ENCODE assay signal across 1 cellular context in the genomic region with DNA sequence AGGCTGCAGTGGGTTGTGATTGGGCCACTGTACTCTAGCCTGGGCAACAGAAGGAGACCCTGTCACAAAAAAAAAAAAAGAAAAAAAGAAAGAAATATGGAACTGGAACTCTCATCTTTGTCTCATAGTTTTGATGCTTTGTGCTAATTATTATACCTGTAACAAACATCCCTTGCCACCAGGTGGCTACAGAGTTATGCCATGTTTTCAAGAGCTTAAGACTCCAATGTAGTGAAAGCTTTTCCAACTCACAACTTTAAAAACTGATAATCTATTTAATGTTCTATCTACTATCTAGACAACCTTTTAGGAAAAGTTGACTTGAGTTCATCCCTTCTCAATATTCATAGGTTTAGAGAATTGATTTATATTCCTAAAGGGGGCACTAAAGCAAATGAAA.
TF ChIP-seq lines count a peak whose summit lies in the region.

No MANE protein-coding gene starts in this region.

TF ChIP-seq in GM12878, 131 proteins besides CTCF, POLR2A, EP300 and RAD21 (continued from another document):
- TF ChIP-seq, protein P1, sequence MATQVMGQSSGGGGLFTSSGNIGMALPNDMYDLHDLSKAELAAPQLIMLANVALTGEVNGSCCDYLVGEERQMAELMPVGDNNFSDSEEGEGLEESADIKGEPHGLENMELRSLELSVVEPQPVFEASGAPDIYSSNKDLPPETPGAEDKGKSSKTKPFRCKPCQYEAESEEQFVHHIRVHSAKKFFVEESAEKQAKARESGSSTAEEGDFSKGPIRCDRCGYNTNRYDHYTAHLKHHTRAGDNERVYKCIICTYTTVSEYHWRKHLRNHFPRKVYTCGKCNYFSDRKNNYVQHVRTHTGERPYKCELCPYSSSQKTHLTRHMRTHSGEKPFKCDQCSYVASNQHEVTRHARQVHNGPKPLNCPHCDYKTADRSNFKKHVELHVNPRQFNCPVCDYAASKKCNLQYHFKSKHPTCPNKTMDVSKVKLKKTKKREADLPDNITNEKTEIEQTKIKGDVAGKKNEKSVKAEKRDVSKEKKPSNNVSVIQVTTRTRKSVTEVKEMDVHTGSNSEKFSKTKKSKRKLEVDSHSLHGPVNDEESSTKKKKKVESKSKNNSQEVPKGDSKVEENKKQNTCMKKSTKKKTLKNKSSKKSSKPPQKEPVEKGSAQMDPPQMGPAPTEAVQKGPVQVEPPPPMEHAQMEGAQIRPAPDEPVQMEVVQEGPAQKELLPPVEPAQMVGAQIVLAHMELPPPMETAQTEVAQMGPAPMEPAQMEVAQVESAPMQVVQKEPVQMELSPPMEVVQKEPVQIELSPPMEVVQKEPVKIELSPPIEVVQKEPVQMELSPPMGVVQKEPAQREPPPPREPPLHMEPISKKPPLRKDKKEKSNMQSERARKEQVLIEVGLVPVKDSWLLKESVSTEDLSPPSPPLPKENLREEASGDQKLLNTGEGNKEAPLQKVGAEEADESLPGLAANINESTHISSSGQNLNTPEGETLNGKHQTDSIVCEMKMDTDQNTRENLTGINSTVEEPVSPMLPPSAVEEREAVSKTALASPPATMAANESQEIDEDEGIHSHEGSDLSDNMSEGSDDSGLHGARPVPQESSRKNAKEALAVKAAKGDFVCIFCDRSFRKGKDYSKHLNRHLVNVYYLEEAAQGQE (IDR thresholded peaks at IDR 0.05; ENCODE audit: low read depth, low read length), result no peak
- no peak for TF ChIP-seq IRF5 (IDR thresholded peaks at IDR 0.05; ENCODE audit: borderline replicate concordance)
- no peak for TF ChIP-seq NR2C2 (IDR thresholded peaks at IDR 0.05; ENCODE audit: borderline replicate concordance, control insufficient read depth, insufficient read length, low read depth)
- no peak for TF ChIP-seq RFX5 (IDR thresholded peaks at IDR 0.05; ENCODE audit: low read depth, low read length)
- no peak for TF ChIP-seq CREM (IDR thresholded peaks at IDR 0.05; ENCODE audit: low read depth)
